8 cellular contexts compared by ENCODE assay signal in the genomic region with DNA sequence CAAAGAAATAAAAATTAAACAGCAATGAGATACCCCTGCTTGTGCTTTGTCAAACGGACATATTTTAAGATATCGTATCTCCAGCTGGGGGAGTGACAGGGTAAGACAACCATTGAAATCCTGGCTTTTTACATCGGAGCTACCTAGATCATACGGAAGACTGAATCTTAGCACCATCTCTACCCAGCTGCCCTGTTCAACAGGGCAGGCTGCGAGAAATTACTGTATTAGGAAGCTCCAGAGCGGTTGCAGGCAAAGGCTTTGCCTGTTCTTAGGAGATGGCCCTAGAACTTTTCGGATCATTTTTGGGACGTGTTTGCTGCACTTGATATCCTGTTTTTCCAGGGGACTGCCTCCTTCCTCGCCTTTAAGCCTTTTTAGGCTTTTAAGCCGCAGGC. TPM values are rescaled to one million over a fixed set of nuclear protein-coding genes. Genes with fewer than 3 reads are reported as not detected.
DNase-seq lines count a peak whose midpoint lies in the region; ATAC-seq lines count a peak whose summit lies in the region.

No MANE protein-coding gene starts in this region.

- DNase-seq in activated naive CD4-positive, alpha-beta T cell treated with Interleukin-2 at 50 U/mL for 16 hours, result no peak
- no peak for DNase-seq in stimulated activated effector memory CD8-positive, alpha-beta T cell treated with anti-CD3 and anti-CD28 coated beads, Interleukin-12 subunit alpha, Interleukin-12 subunit beta, amount 100 ng/mL, for 72 hours (ENCODE audit: low spot score in 2 of 2)
- DNase-seq in GOT3 (lab: John Stamatoyannopoulos, UW), result no peak

- peak overlapping the region; percentile 55 for H3K4me3 ChIP-seq in iPS-15b (ENCODE audit: low read depth, low read length)

- no peaks in the 10 kb centered on the region for H3K27me3 Mint-ChIP-seq in activated naive CD4-positive, alpha-beta T cell treated with anti-CD3 and anti-CD28 coated beads, Interleukin-2, amount 50 U/mL, for 24 hours
- H3K27me3 Mint-ChIP-seq in activated T-helper 17 cell treated with anti-CD3 and anti-CD28 coated beads, Interleukin-2, amount 50 U/mL, for 72 hours, result no peaks in the 10 kb centered on the region

- peaks cover 82% of the 10 kb centered on the region for H3K27me3 ChIP-seq in iPS-15b (ENCODE audit: control insufficient read depth, insufficient read depth, low read length)

- no peak for ATAC-seq in activated T-helper 17 cell treated with anti-CD3 and anti-CD28 coated beads, Interleukin-2, amount 50 U/mL, for 72 hours (replicated peaks)
- ATAC-seq in stimulated activated effector memory CD8-positive, alpha-beta T cell treated with anti-CD3 and anti-CD28 coated beads, Interleukin-12 subunit alpha, Interleukin-12 subunit beta, amount 100 ng/mL, for 72 hours, result no peak
- no peak for ATAC-seq in GM21717 (IDR thresholded peaks at IDR 0.05; ENCODE audit: unreplicated experiment)
- no peak for ATAC-seq in HG03432 (IDR thresholded peaks at IDR 0.05; ENCODE audit: unreplicated experiment)

- H3K4me3 Mint-ChIP-seq in activated naive CD4-positive, alpha-beta T cell treated with anti-CD3 and anti-CD28 coated beads, Interleukin-2, amount 50 U/mL, for 24 hours, result peak overlapping the region; percentile 94
- peak overlapping the region; percentile 86 for H3K4me3 Mint-ChIP-seq in activated T-helper 17 cell treated with anti-CD3 and anti-CD28 coated beads, Interleukin-2, amount 50 U/mL, for 72 hours
- peak overlapping the region; percentile 84 for H3K4me3 Mint-ChIP-seq in stimulated activated effector memory CD8-positive, alpha-beta T cell treated with anti-CD3 and anti-CD28 coated beads, Interleukin-12 subunit alpha, Interleukin-12 subunit beta, amount 100 ng/mL, for 72 hours

- no peaks in the 10 kb centered on the region for H3K36me3 ChIP-seq in iPS-15b (ENCODE audit: control insufficient read depth, insufficient read depth, low read length)

- H3K4me1 ChIP-seq in iPS-15b (ENCODE audit: control insufficient read depth, insufficient read depth, low read length), result peaks cover 2% of the 10 kb centered on the region

- H3K9me3 ChIP-seq in iPS-15b (ENCODE audit: control insufficient read depth, insufficient read depth, low read length), result no peaks in the 10 kb centered on the region

- H3K27ac Mint-ChIP-seq in activated naive CD4-positive, alpha-beta T cell treated with anti-CD3 and anti-CD28 coated beads, Interleukin-2, amount 50 U/mL, for 24 hours, result peak overlapping the region; percentile 78
- H3K27ac Mint-ChIP-seq in activated T-helper 17 cell treated with anti-CD3 and anti-CD28 coated beads, Interleukin-2, amount 50 U/mL, for 72 hours, result peak overlapping the region; percentile 50
- no peak overlapping the region for H3K27ac Mint-ChIP-seq in stimulated activated effector memory CD8-positive, alpha-beta T cell treated with anti-CD3 and anti-CD28 coated beads, Interleukin-12 subunit alpha, Interleukin-12 subunit beta, amount 100 ng/mL, for 72 hours

- no peaks in the 10 kb centered on the region for H3K36me3 Mint-ChIP-seq in activated naive CD4-positive, alpha-beta T cell treated with anti-CD3 and anti-CD28 coated beads, Interleukin-2, amount 50 U/mL, for 24 hours
- peaks cover 18% of the 10 kb centered on the region for H3K36me3 Mint-ChIP-seq in activated T-helper 17 cell treated with anti-CD3 and anti-CD28 coated beads, Interleukin-2, amount 50 U/mL, for 72 hours (ENCODE audit: low read depth)
- H3K36me3 Mint-ChIP-seq in stimulated activated effector memory CD8-positive, alpha-beta T cell treated with anti-CD3 and anti-CD28 coated beads, Interleukin-12 subunit alpha, Interleukin-12 subunit beta, amount 100 ng/mL, for 72 hours, result peaks cover 7% of the 10 kb centered on the region

- no peak overlapping the region for H3K9ac ChIP-seq in iPS-15b (ENCODE audit: low read depth, low read length)

- H3K9me3 Mint-ChIP-seq in activated naive CD4-positive, alpha-beta T cell treated with anti-CD3 and anti-CD28 coated beads, Interleukin-2, amount 50 U/mL, for 24 hours, result no peaks in the 10 kb centered on the region
- no peaks in the 10 kb centered on the region for H3K9me3 Mint-ChIP-seq in activated T-helper 17 cell treated with anti-CD3 and anti-CD28 coated beads, Interleukin-2, amount 50 U/mL, for 72 hours
- no peaks in the 10 kb centered on the region for H3K9me3 Mint-ChIP-seq in stimulated activated effector memory CD8-positive, alpha-beta T cell treated with anti-CD3 and anti-CD28 coated beads, Interleukin-12 subunit alpha, Interleukin-12 subunit beta, amount 100 ng/mL, for 72 hours

- peaks cover 41% of the 10 kb centered on the region for H3K4me1 Mint-ChIP-seq in activated naive CD4-positive, alpha-beta T cell treated with anti-CD3 and anti-CD28 coated beads, Interleukin-2, amount 50 U/mL, for 24 hours
- H3K4me1 Mint-ChIP-seq in activated T-helper 17 cell treated with anti-CD3 and anti-CD28 coated beads, Interleukin-2, amount 50 U/mL, for 72 hours, result peaks cover 17% of the 10 kb centered on the region
- peaks cover 27% of the 10 kb centered on the region for H3K4me1 Mint-ChIP-seq in stimulated activated effector memory CD8-positive, alpha-beta T cell treated with anti-CD3 and anti-CD28 coated beads, Interleukin-12 subunit alpha, Interleukin-12 subunit beta, amount 100 ng/mL, for 72 hours

RNA-seq across cellular contexts. Expression of a gene that starts 2.0 kb away (rescaled TPM):
- total RNA-seq in activated T-helper 17 cell treated with anti-CD3 and anti-CD28 coated beads, Interleukin-2, amount 50 U/mL, for 72 hours, result 10 to 100 TPM; 15.9 to 16.6 TPM

RNA-seq across cellular contexts. Expression of a gene that starts 38.4 kb away (rescaled TPM):
- total RNA-seq in activated T-helper 17 cell treated with anti-CD3 and anti-CD28 coated beads, Interleukin-2, amount 50 U/mL, for 72 hours, result 10 to 100 TPM; 10.9 to 17.1 TPM
